ENCODE assay signal across 12 cellular contexts in genomic region chr15:70466305-70466704, GRCh38.
DNase-seq lines count a peak whose midpoint lies in the region; ATAC-seq and TF ChIP-seq lines count a peak whose summit lies in the region.
"Had no signal": no experiment of that assay in that cellular context is flagged by ENCODE, and none has a peak within 500 bp of the region (broad histone marks: within the 10 kb centered on the region; RNA-seq: fewer than 3 reads in every experiment).

No MANE protein-coding gene starts in this region.

- peaks cover 0 to 22% (median 6%) of the 10 kb centered on the region in 6 donors for H3K4me1 ChIP-seq in spleen
- H3K4me1 ChIP-seq: psoas muscle had no signal

- ATAC-seq in HG02938 (IDR thresholded peaks at IDR 0.05; ENCODE audit: unreplicated experiment): no peak

- H3K4me3 ChIP-seq in WERI-Rb-1 (ENCODE audit: low read depth, low read length): no peak overlapping the region
- no peak overlapping the region for H3K4me3 ChIP-seq in spleen
- H3K4me3 ChIP-seq: PC-9, psoas muscle had no signal

- no peaks in the 10 kb centered on the region for H3K36me3 ChIP-seq in WERI-Rb-1
- no peaks in the 10 kb centered on the region for H3K36me3 ChIP-seq in spleen

- peak; percentile 28 for DNase-seq in activated effector memory CD4-positive, alpha-beta T cell treated with anti-CD3 and anti-CD28 coated beads, Interleukin-2, amount 50 U/mL, for 16 hours
- DNase-seq in activated effector memory CD4-positive, alpha-beta T cell treated with Interleukin-2 at 50 U/mL for 16 hours: no peak
- DNase-seq in NCI-H1105 treated with DMSO at 0.1 percent for 48 hours (lab: John Stamatoyannopoulos, UW) (peak; percentile 8), WERI-Rb-1 (peak; percentile 39), spleen (peak; percentile 25), NCI-H1092 (lab: John Stamatoyannopoulos, UW) (no peak)
- DNase-seq: effector CD8-positive, alpha-beta T cell; psoas muscle had no signal

- 34 to 62% (median 50%) methylated on average over 3 of the region's 3 CpGs for WGBS in spleen, 5 donors

- TF ChIP-seq CTCF in WERI-Rb-1 (IDR thresholded peaks at IDR 0.05; ENCODE audit: low read depth, low read length) (no peak), spleen (IDR thresholded peaks at IDR 0.05 in 8 of 11, conservative IDR thresholded peaks at IDR 0.05 in 3 of 11) (no peak)

- H3K27ac ChIP-seq in WERI-Rb-1 (no peak overlapping the region), spleen (no peak overlapping the region)
- H3K27ac ChIP-seq: C4-2B, HL-60, PC-9, psoas muscle had no signal

- H3K27me3 ChIP-seq in WERI-Rb-1 (ENCODE audit: insufficient read depth, low read depth, severe bottlenecking) (no peaks in the 10 kb centered on the region), spleen (replicated peaks in 1 of 7) (peaks cover 0 to 35% (median 0%) of the 10 kb centered on the region in 7 donors)

- H3K9me3 ChIP-seq in WERI-Rb-1 (ENCODE audit: severe bottlenecking) (no peaks in the 10 kb centered on the region), spleen (no peaks in the 10 kb centered on the region)
- H3K9me3 ChIP-seq: psoas muscle had no signal

- no peak for TF ChIP-seq POLR2A in spleen (IDR thresholded peaks at IDR 0.05)

- intact Hi-C loops in spleen (cut with DNase I; ENCODE audit: low total_unique reads): loop anchor here (10.0 kb wide), 1 partner anchor 732 kb away; no protein-coding TSS in a partner anchor

Comparison
In these comparisons a context has a peak if more than half of its experiments do, and no peak if none do; other contexts are left out.
1. DNase-seq: peak in activated effector memory CD4-positive, alpha-beta T cell treated with anti-CD3 and anti-CD28 coated beads, Interleukin-2, amount 50 U/mL, for 16 hours (single experiment), NCI-H1105 treated with DMSO at 0.1 percent for 48 hours (single experiment), WERI-Rb-1 (single experiment) and spleen (single experiment); none in activated effector memory CD4-positive, alpha-beta T cell treated with Interleukin-2 at 50 U/mL for 16 hours (single experiment) and NCI-H1092 (single experiment).